Comparison of ENCODE assay signal across 22 cellular contexts in genomic region chr2:134765987-134766386, GRCh38. TPM values are rescaled to one million over a fixed set of nuclear protein-coding genes. Genes with fewer than 3 reads are reported as not detected.
DNase-seq lines count a peak whose midpoint lies in the region; ATAC-seq and TF ChIP-seq lines count a peak whose summit lies in the region.
"Had no signal": no experiment of that assay in that cellular context is flagged by ENCODE, and none has a peak within 500 bp of the region (broad histone marks: within the 10 kb centered on the region; RNA-seq: fewer than 3 reads in every experiment).

No MANE protein-coding gene starts in this region.

- no peaks in the 10 kb centered on the region for H3K9me3 ChIP-seq in DND-41 (ENCODE audit: insufficient read depth, low read length, severe bottlenecking)
- H3K9me3 ChIP-seq in Loucy (ENCODE audit: insufficient read depth, low read depth, low read length): no peaks in the 10 kb centered on the region
- no peaks in the 10 kb centered on the region for H3K9me3 ChIP-seq in Panc1 (ENCODE audit: control insufficient read depth, insufficient read depth, low read depth, low read length)
- H3K9me3 ChIP-seq: BLaER1, HAP-1 had no signal

- in situ Hi-C loops in Panc1 (cut with HindIII; ENCODE audit: low pct_unique_long_range_greater_than_20kb, low sequenced_read_pairs): no loop called here

- H2AFZ ChIP-seq in DND-41 (ENCODE audit: low read depth, low read length) (no peak overlapping the region), Loucy (ENCODE audit: low read length) (no peak overlapping the region)
- H2AFZ ChIP-seq: GM23248 had no signal

- ATAC-seq in DND-41 (ENCODE audit: insufficient read depth, low read depth) (peak; percentile 53; the same call in 1 of the 3 replicates), Panc1 (no peak), GM18520 (IDR thresholded peaks at IDR 0.05; ENCODE audit: unreplicated experiment) (no peak), HG03469 (IDR thresholded peaks at IDR 0.05; ENCODE audit: unreplicated experiment) (no peak)
- ATAC-seq: GM12878 had no signal

- H3K27me3 ChIP-seq in DND-41 (ENCODE audit: insufficient read depth, low read length, poor library complexity): no peaks in the 10 kb centered on the region
- no peaks in the 10 kb centered on the region for H3K27me3 ChIP-seq in Loucy (ENCODE audit: insufficient read depth, low read length, poor library complexity, severe bottlenecking)
- H3K27me3 ChIP-seq in Panc1 (ENCODE audit: control insufficient read depth, insufficient read depth, low read length): no peaks in the 10 kb centered on the region
- H3K27me3 ChIP-seq: BLaER1 had no signal

- CTCF ChIA-PET in Panc1 (lab: Charles Lee): no interaction called here

- POLR2A ChIA-PET in Panc1 (lab: Charles Lee): interaction anchor here (0.7 kb wide), 1 partner anchor 1837 kb away, joined by 3 read pairs; no protein-coding TSS in a partner anchor

- intact Hi-C loops in Panc1 (cut with micrococcal nuclease; ENCODE audit: unreplicated experiment): no loop called here

- no peak overlapping the region for H3K4me2 ChIP-seq in DND-41 (ENCODE audit: insufficient read depth, low read length)
- no peak overlapping the region for H3K4me2 ChIP-seq in Loucy (ENCODE audit: low read depth, low read length, poor library complexity, severe bottlenecking)
- H3K4me2 ChIP-seq: BLaER1 had no signal

- H3K9ac ChIP-seq in DND-41 (ENCODE audit: low read depth, low read length): no peak overlapping the region
- no peak overlapping the region for H3K9ac ChIP-seq in Loucy (ENCODE audit: low read depth, low read length, poor library complexity, severe bottlenecking)
- H3K9ac ChIP-seq: BLaER1, GM23248 had no signal

- H3F3A ChIP-seq in Loucy (ENCODE audit: low read depth): no peaks in the 10 kb centered on the region

- H3K9me2 ChIP-seq in Loucy (replicated peaks; ENCODE audit: low read depth, low read length): no peaks in the 10 kb centered on the region

- H3K27ac ChIP-seq in DND-41 (ENCODE audit: low read length) (no peak overlapping the region), Panc1 (ENCODE audit: low read length) (no peak overlapping the region)
- H3K27ac ChIP-seq: BLaER1, GM23248 had no signal

- DNase-seq in DND-41: no peak
- DNase-seq in Panc1 (ENCODE audit: low read depth, low spot score): no peak
- no peak for DNase-seq in NCI-H128 (lab: John Stamatoyannopoulos, UW; ENCODE audit: unreplicated experiment)
- DNase-seq in stimulated activated CD4-positive, alpha-beta T cell treated with anti-CD3 and anti-CD28 coated beads, Interleukin-1b, Interleukin-23, amount 100 ng/mL, for 48 hours: no peak
- DNase-seq: 8988T; CD4-positive, alpha-beta memory T cell; DMS 273 treated with DMSO at 0.1 percent for 48 hours; DMS53; GDM1; GM23248; KBM-7 had no signal

- H3K79me2 ChIP-seq in DND-41 (ENCODE audit: insufficient read depth, low read length) (no peaks in the 10 kb centered on the region), Loucy (ENCODE audit: insufficient read depth, low read length) (no peaks in the 10 kb centered on the region)

- no peak overlapping the region for H3K4me3 ChIP-seq in DND-41 (ENCODE audit: low read depth in 1 of 2, low read length in 2 of 2)
- no peak overlapping the region for H3K4me3 ChIP-seq in Loucy (ENCODE audit: low read length, poor library complexity, severe bottlenecking)
- H3K4me3 ChIP-seq in Panc1 (ENCODE audit: low read depth in 2 of 2, low read length in 2 of 2): no peak overlapping the region
- H3K4me3 ChIP-seq: BLaER1, GM12878, GM23248, HAP-1 had no signal

- H3K4me1 ChIP-seq in DND-41 (ENCODE audit: insufficient read depth, low read length): no peaks in the 10 kb centered on the region
- no peaks in the 10 kb centered on the region for H3K4me1 ChIP-seq in Loucy (ENCODE audit: insufficient read depth, low read length, poor library complexity, severe bottlenecking)
- H3K4me1 ChIP-seq in Panc1 (ENCODE audit: control insufficient read depth, insufficient read depth, low read length): no peaks in the 10 kb centered on the region
- H3K4me1 ChIP-seq: BLaER1, HAP-1 had no signal

- peak; percentile 51 for TF ChIP-seq CTCF in DND-41 (IDR thresholded peaks at IDR 0.05; ENCODE audit: borderline replicate concordance, extremely low read depth, low read length, poor library complexity, severe bottlenecking)
- peak; percentile 4 for TF ChIP-seq CTCF in GM12873 (IDR thresholded peaks at IDR 0.05; ENCODE audit: insufficient read depth, low read depth, low read length, missing control alignments)
- TF ChIP-seq CTCF in Loucy (conservative IDR thresholded peaks at IDR 0.05; ENCODE audit: low read length): peak; percentile 35
- TF ChIP-seq CTCF in Panc1 (IDR thresholded peaks at IDR 0.05): 0 out of 2 replicates have a peak, but pooled peaks have one; percentile 8

- no peaks in the 10 kb centered on the region for H4K20me1 ChIP-seq in DND-41 (ENCODE audit: insufficient read depth, low read length)
- no peaks in the 10 kb centered on the region for H4K20me1 ChIP-seq in Loucy (ENCODE audit: insufficient read depth, low read length, poor library complexity, severe bottlenecking)
- H4K20me1 ChIP-seq: BLaER1 had no signal

- H3K36me3 ChIP-seq in DND-41 (ENCODE audit: insufficient read depth, low read length) (no peaks in the 10 kb centered on the region), Loucy (ENCODE audit: insufficient read depth, low read length) (no peaks in the 10 kb centered on the region), Panc1 (ENCODE audit: control insufficient read depth, insufficient read depth, low read length) (no peaks in the 10 kb centered on the region)
- H3K36me3 ChIP-seq: BLaER1, HAP-1 had no signal

- no TSS peak for BruUV-seq in Panc1 (replicated peaks; lab: Mats Ljungman, UMichigan)

RNA-seq across cellular contexts. Expression of gene TMEM163, which starts 47.2 kb away (rescaled TPM):
- total RNA-seq in Panc1 (2021; ENCODE audit: unreplicated experiment): not detected
- polyA plus RNA-seq in Panc1 (2012; ENCODE audit: insufficient read length): not detected
- total RNA-seq: A673; CD4-positive, alpha-beta memory T cell; GM23248; H4 had no signal
- polyA plus RNA-seq: AG04450, CD14-positive monocyte, GM23248 had no signal
